Comparison of ENCODE assay signal across 19 cellular contexts in the genomic region with DNA sequence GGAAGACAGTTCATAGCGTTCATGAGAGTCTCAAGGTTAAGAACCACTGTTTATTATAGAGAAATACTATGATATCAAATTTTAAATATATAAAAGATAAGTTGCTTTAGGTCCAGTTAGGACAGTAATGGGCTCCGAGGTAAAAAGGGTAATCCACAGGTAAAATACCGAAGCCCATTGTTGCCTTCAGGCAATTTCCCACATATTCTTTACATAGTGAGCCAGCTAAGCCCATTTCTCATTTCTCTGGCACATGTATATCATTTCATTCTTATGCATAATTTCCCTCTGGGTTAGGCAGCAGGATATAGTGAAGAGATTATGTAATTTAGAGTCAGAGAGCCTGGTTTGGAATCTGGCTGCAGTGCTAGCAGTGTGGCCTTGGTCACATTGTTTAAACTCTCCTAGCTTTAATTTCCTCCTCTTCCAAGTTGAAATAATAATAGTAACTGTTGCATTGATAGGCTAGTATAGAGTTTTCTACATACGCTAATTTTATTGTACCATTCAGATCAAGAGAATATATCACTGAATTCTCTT. TPM values are rescaled to one million over a fixed set of nuclear protein-coding genes. Genes with fewer than 3 reads are reported as not detected.
"Had no signal": no experiment of that assay in that cellular context is flagged by ENCODE, and none has a peak within 500 bp of the region (broad histone marks: within the 10 kb centered on the region; RNA-seq: fewer than 3 reads in every experiment).

No MANE protein-coding gene starts in this region.

- H3K27ac ChIP-seq: hepatocyte, neural progenitor cell, ovary, thoracic aorta, transverse colon had no signal

- ATAC-seq: effector memory CD8-positive, alpha-beta T cell; left cardiac atrium; left ventricle myocardium superior; natural killer cell treated with Interleukin-12 subunit alpha and Interleukin-12 subunit beta and Interleukin-15 and Interleukin-18, amount 100 ng/mL, for 72 hours; right cardiac atrium had no signal

- H3K4me2 ChIP-seq: hepatocyte, neural progenitor cell had no signal

- H3K36me3 ChIP-seq: neural progenitor cell, ovary, stomach, thoracic aorta, transverse colon had no signal

- H3K9ac ChIP-seq: neural progenitor cell had no signal

- H3K9me3 ChIP-seq: ovary, stomach, thoracic aorta had no signal

- H3K79me2 ChIP-seq: hepatocyte had no signal

- H3K4me3 ChIP-seq: hepatocyte, lung, neural progenitor cell, ovary, stomach, thoracic aorta, transverse colon had no signal

- H2AFZ ChIP-seq: hepatocyte, neural progenitor cell had no signal

- DNase-seq: effector memory CD8-positive, alpha-beta T cell; erythroblast; foreskin melanocyte; kidney; left cardiac atrium; left ventricle myocardium superior; mesenchymal stem cell; midbrain; ovary; stimulated activated CD4-positive, alpha-beta T cell treated with anti-CD3 and anti-CD28 coated beads, Interleukin-12 subunit alpha, Interleukin-12 subunit beta, amount 100 ng/mL, for 4 hours; stimulated activated naive CD4-positive, alpha-beta T cell had no signal

- H3K27me3 ChIP-seq: hepatocyte, neural progenitor cell, ovary, stomach, transverse colon had no signal

RNA-seq across cellular contexts. Expression of a gene that starts 7.6 kb away (rescaled TPM):
- total RNA-seq: thoracic aorta had no signal
- polyA plus RNA-seq: right cardiac atrium had no signal
